8 cellular contexts compared by ENCODE assay signal in the genomic region with DNA sequence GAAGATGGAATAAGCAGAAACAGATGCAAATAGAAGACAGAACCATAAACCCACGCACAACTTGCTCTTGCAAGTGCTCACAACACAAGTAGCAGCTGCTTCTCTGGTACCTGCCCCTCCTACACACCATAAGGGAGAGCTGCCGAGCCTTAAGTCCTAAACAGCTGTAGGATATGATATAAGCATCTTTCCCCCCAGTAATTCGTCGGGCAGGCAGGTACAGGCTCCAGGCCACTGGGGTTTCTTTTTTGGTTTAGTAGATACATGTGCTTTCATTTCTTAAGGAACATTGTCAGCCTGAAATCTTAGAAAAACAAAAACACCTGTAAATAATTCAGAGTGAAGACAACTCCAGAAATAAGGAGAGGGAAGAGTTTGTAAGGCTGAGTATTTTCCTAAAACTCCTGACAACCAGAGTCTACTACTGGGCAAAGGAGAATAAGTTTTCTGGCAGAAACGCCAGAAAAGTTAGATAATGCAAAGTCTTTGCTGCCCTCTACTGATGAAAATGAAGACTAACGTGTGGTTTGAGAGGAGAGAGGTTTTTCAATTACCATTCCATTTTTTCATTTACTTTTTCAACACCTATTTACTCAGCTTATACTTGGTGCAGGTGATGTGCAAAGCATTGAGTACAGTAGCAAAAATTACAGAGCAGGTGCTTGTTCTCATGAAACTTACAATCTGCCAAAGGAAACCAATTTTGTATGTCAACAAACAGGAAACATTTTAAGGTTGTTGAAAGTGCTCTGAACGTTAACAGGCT. TPM values are rescaled to one million over a fixed set of nuclear protein-coding genes. Genes with fewer than 3 reads are reported as not detected.
DNase-seq lines count a peak whose midpoint lies in the region; ATAC-seq and TF ChIP-seq lines count a peak whose summit lies in the region.

No MANE protein-coding gene starts in this region.

- H2AFZ ChIP-seq in KMS-11 (ENCODE audit: low read depth): peak overlapping the region; percentile 41; the same call in 1 of the 2 replicates

- ATAC-seq in GM19328 (IDR thresholded peaks at IDR 0.05; ENCODE audit: unreplicated experiment): peak; percentile 56
- ATAC-seq in RWPE2 (ENCODE audit: low read depth): peak; percentile 69

- H3K4me3 Mint-ChIP-seq in nephron: no peak overlapping the region

- no peak overlapping the region for H3K27ac Mint-ChIP-seq in nephron

- no peaks in the 10 kb centered on the region for H3K9me3 Mint-ChIP-seq in nephron

- no peaks in the 10 kb centered on the region for H4K20me1 ChIP-seq in KMS-11 (ENCODE audit: insufficient read depth)

- H3K36me3 ChIP-seq in KMS-11 (ENCODE audit: insufficient read depth): no peaks in the 10 kb centered on the region
- H3K36me3 ChIP-seq in RWPE2 (ENCODE audit: low read depth): no peaks in the 10 kb centered on the region
- H3K36me3 ChIP-seq in esophagus muscularis mucosa: no peaks in the 10 kb centered on the region

- TF ChIP-seq EP300 in esophagus muscularis mucosa (IDR thresholded peaks at IDR 0.05): no peak

- H3K36me3 Mint-ChIP-seq in nephron (ENCODE audit: low read depth): no peaks in the 10 kb centered on the region

- 31% methylated on average over 7 of the region's 7 CpGs for WGBS in esophagus muscularis mucosa

- H3K27me3 ChIP-seq in KMS-11 (ENCODE audit: insufficient read depth, low read depth) (no peaks in the 10 kb centered on the region), RWPE2 (ENCODE audit: insufficient read depth, poor library complexity, severe bottlenecking) (no peaks in the 10 kb centered on the region), esophagus muscularis mucosa (peaks cover 0 to 20% (median 0%) of the 10 kb centered on the region in 4 donors)

- DNase-seq in D341Med (ENCODE audit: low spot score) (peak; percentile 47), RWPE2 (ENCODE audit: low spot score) (no peak), esophagus muscularis mucosa (ENCODE audit: extremely low spot score) (no peak), GOT3 (lab: John Stamatoyannopoulos, UW) (no peak), GM19240 (ENCODE audit: insufficient read length, low spot score) (no peak)

- peaks cover 5% of the 10 kb centered on the region for H3K4me1 Mint-ChIP-seq in nephron

- H3K79me2 ChIP-seq in KMS-11 (ENCODE audit: insufficient read depth, low read depth): no peaks in the 10 kb centered on the region

- TF ChIP-seq POLR2A in esophagus muscularis mucosa (IDR thresholded peaks at IDR 0.05; ENCODE audit: low read depth): no peak

- peaks cover 27% of the 10 kb centered on the region for H3K27me3 Mint-ChIP-seq in nephron (ENCODE audit: low read depth)

- no peaks in the 10 kb centered on the region for H3K9me3 ChIP-seq in RWPE2 (ENCODE audit: severe bottlenecking)
- no peaks in the 10 kb centered on the region for H3K9me3 ChIP-seq in esophagus muscularis mucosa

- H3K27ac ChIP-seq in KMS-11: no peak overlapping the region
- H3K27ac ChIP-seq in RWPE2 (ENCODE audit: poor library complexity, severe bottlenecking): no peak overlapping the region
- H3K27ac ChIP-seq in esophagus muscularis mucosa (replicated peaks in 1 of 4): no peak overlapping the region

- intact Hi-C loops in esophagus muscularis mucosa (cut with DNase I): loop anchor here (5.0 to 10.0 kb wide), 2 partner anchors 135 to 242 kb away; a partner anchor contains a TSS

- 0 out of 2 replicates have a peak overlapping the region, but pooled peaks have one; percentile 3 for H3K4me2 ChIP-seq in KMS-11

- no peak overlapping the region for H3K9ac ChIP-seq in KMS-11

- no peak overlapping the region for H3K4me3 ChIP-seq in KMS-11 (IDR thresholded peaks at IDR 0.05; ENCODE audit: insufficient read depth, low read depth, low read length)
- H3K4me3 ChIP-seq in RWPE2 (ENCODE audit: severe bottlenecking): no peak overlapping the region
- no peak overlapping the region for H3K4me3 ChIP-seq in esophagus muscularis mucosa

- H3K4me1 ChIP-seq in KMS-11 (ENCODE audit: low read depth, poor library complexity, severe bottlenecking): peaks cover 4% of the 10 kb centered on the region
- H3K4me1 ChIP-seq in RWPE2 (ENCODE audit: insufficient read depth, poor library complexity, severe bottlenecking): no peaks in the 10 kb centered on the region
- peaks cover 0 to 5% (median 2%) of the 10 kb centered on the region in 4 donors for H3K4me1 ChIP-seq in esophagus muscularis mucosa

- peak; percentile 82 for TF ChIP-seq CTCF in KMS-11 (conservative IDR thresholded peaks at IDR 0.05; ENCODE audit: low read depth, low read length)
- TF ChIP-seq CTCF in RWPE2 (IDR thresholded peaks at IDR 0.05; ENCODE audit: poor library complexity, severe bottlenecking): peak; percentile 93
- TF ChIP-seq CTCF in esophagus muscularis mucosa (IDR thresholded peaks at IDR 0.05): peak; percentile 54 to 72 (median 62)
- TF ChIP-seq CTCF in nephron (IDR thresholded peaks at IDR 0.05; ENCODE audit: unreplicated experiment in 3 of 3): peak; percentile 64 to 68 (median 67)

RNA-seq across cellular contexts. Expression of a gene that starts 20.1 kb away (rescaled TPM):
- total RNA-seq in esophagus muscularis mucosa: 10 to 100 TPM; 28.1 to 38.6 (median 29.9) TPM
